ENCODE assay signal across 1 cellular context in the genomic region with DNA sequence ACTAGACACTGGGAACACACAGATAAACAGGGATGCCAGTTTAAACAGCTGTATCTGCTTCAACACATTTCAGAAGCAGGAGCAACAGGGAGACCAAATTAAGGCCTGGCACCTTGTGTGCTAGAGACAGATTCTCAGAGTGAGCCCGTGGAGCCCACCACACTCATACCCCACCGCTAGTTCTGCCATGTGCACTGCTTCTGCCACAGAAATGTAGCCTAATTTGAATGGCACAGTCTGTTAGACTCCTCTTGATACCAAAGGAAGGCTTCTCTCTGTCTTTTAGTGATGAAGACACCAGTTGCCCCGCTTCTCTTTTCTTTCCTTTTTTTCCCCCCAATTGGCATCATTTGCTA.
TF ChIP-seq lines count a peak whose summit lies in the region.

No MANE protein-coding gene starts in this region.

TF ChIP-seq in SK-N-SH treated with all-trans-retinoic acid at 6 μM for 48 hours, 23 proteins besides CTCF, POLR2A, EP300 and RAD21 (continued from another document):
- TF ChIP-seq, protein P1, sequence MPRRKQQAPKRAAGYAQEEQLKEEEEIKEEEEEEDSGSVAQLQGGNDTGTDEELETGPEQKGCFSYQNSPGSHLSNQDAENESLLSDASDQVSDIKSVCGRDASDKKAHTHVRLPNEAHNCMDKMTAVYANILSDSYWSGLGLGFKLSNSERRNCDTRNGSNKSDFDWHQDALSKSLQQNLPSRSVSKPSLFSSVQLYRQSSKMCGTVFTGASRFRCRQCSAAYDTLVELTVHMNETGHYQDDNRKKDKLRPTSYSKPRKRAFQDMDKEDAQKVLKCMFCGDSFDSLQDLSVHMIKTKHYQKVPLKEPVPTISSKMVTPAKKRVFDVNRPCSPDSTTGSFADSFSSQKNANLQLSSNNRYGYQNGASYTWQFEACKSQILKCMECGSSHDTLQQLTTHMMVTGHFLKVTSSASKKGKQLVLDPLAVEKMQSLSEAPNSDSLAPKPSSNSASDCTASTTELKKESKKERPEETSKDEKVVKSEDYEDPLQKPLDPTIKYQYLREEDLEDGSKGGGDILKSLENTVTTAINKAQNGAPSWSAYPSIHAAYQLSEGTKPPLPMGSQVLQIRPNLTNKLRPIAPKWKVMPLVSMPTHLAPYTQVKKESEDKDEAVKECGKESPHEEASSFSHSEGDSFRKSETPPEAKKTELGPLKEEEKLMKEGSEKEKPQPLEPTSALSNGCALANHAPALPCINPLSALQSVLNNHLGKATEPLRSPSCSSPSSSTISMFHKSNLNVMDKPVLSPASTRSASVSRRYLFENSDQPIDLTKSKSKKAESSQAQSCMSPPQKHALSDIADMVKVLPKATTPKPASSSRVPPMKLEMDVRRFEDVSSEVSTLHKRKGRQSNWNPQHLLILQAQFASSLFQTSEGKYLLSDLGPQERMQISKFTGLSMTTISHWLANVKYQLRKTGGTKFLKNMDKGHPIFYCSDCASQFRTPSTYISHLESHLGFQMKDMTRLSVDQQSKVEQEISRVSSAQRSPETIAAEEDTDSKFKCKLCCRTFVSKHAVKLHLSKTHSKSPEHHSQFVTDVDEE (CRISPR knock-in tag; IDR thresholded peaks at IDR 0.05), result no peak
- TF ChIP-seq TCF4 (CRISPR knock-in tag; IDR thresholded peaks at IDR 0.05; ENCODE audit: borderline replicate concordance) (no peak), ZFP3 (CRISPR knock-in tag; IDR thresholded peaks at IDR 0.05) (no peak), ARNTL (CRISPR knock-in tag; IDR thresholded peaks at IDR 0.05; ENCODE audit: borderline replicate concordance, low read depth) (no peak), ZC3H10 (CRISPR knock-in tag; IDR thresholded peaks at IDR 0.05) (no peak), ZNF70 (CRISPR knock-in tag; IDR thresholded peaks at IDR 0.05) (no peak), ZNF565 (CRISPR knock-in tag; conservative IDR thresholded peaks at IDR 0.05; ENCODE audit: low read depth) (no peak), ZFP30 (CRISPR knock-in tag; IDR thresholded peaks at IDR 0.05) (no peak), OSR1 (CRISPR knock-in tag; IDR thresholded peaks at IDR 0.05) (no peak), RARB (CRISPR knock-in tag; IDR thresholded peaks at IDR 0.05) (no peak)
